Comparison of ENCODE assay signal across 8 cellular contexts in the genomic region with DNA sequence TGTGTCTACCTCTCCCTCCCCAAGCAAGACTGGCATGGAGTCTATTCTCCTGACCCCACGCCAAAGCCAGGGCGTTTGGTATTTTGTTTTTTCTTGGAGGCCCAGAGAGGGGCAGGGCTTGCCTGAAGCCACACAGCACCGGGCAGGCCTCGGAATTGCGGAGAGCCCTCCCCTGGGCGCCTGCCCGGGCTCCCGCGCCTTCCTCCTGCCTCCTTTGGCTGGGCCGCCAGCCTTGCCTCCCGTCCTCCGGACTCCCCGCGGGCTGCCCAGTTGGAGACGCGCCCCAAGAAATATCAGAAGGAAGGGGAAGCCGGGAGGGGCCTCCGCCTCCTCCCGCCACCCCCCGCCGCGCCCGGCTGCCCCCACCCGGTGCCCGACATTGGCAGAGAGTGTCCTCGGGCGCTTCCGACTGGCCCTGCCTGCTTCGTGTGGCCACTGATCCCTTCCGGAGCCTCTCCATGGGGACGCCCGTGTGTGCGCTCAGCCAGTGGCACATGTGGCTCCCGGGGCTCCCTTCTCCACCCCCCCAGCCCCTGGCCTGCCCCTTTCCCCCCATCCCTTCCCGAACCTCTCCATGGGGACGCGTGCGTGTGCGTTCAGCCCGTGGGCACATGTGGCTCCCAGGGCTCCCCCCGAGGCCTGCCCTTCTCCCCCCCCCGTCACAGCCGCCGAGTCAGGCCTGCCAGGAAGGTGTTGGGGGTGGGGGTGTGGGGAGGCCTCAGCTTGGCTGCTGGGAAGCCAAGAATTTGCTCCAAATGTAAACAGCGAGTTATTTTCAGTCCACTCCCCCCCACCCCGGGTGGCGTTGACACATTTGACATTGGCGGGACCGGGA. TPM values are rescaled to one million over a fixed set of nuclear protein-coding genes. Genes with fewer than 3 reads are reported as not detected.
A peak's percentile ranks its signal among the peaks of the same experiment; 100 is the strongest.
DNase-seq lines count a peak whose midpoint lies in the region; ATAC-seq lines count a peak whose summit lies in the region.

No MANE protein-coding gene starts in this region.

- peak; percentile 48 for ATAC-seq in left lobe of liver
- ATAC-seq in GM21447 (IDR thresholded peaks at IDR 0.05; ENCODE audit: unreplicated experiment), result no peak
- no peak for ATAC-seq in HG03432 (IDR thresholded peaks at IDR 0.05; ENCODE audit: unreplicated experiment)

- H3K27me3 ChIP-seq in stomach smooth muscle (ENCODE audit: control insufficient read depth in 1 of 2, insufficient read depth in 2 of 2, low read length in 2 of 2), result no peaks in the 10 kb centered on the region

- H3K9me3 ChIP-seq in stomach smooth muscle (ENCODE audit: control insufficient read depth in 2 of 2, low read length in 2 of 2), result no peaks in the 10 kb centered on the region

- H3K36me3 ChIP-seq in stomach smooth muscle (ENCODE audit: control insufficient read depth in 2 of 2, insufficient read depth in 2 of 2, low read length in 2 of 2), result peaks cover 0 to 2% of the 10 kb centered on the region in 2 donors

- peak; percentile 15 for DNase-seq in HK-2 (ENCODE audit: unreplicated experiment)
- peak; percentile 94 for DNase-seq in left lobe of liver (ENCODE audit: low spot score)
- no peak for DNase-seq in T-helper 9 cell
- no peak for DNase-seq in activated naive CD4-positive, alpha-beta T cell treated with anti-CD3 and anti-CD28 coated beads, Interleukin-2, amount 50 U/mL, for 16 hours

- H3K4me1 ChIP-seq in stomach smooth muscle (ENCODE audit: control insufficient read depth, insufficient read depth, low read length), result peaks cover 75% of the 10 kb centered on the region

- H3K27ac ChIP-seq in cingulate gyrus (ENCODE audit: low read depth, low read length) (peak overlapping the region; percentile 99), stomach smooth muscle (ENCODE audit: low read length) (peak overlapping the region; percentile 99)

- H3K9ac ChIP-seq in stomach smooth muscle (ENCODE audit: low read length in 2 of 2), result peak overlapping the region; percentile 96 to 99

- peak overlapping the region; percentile 29 to 72 for H3K4me3 ChIP-seq in stomach smooth muscle (ENCODE audit: low read length in 2 of 2)

RNA-seq across cellular contexts. Expression of gene NFIC, which starts 37.3 kb away (rescaled TPM):
- total RNA-seq in left lobe of liver, result 203 TPM

Comparison
In these comparisons a context has a peak if more than half of its experiments do, and no peak if none do; other contexts are left out.
1. DNase-seq: peak in HK-2 (single experiment) and left lobe of liver (single experiment); none in T-helper 9 cell (single experiment) and activated naive CD4-positive, alpha-beta T cell treated with anti-CD3 and anti-CD28 coated beads, Interleukin-2, amount 50 U/mL, for 16 hours (single experiment).